Comparison of ENCODE assay signal across 22 cellular contexts in the genomic region with DNA sequence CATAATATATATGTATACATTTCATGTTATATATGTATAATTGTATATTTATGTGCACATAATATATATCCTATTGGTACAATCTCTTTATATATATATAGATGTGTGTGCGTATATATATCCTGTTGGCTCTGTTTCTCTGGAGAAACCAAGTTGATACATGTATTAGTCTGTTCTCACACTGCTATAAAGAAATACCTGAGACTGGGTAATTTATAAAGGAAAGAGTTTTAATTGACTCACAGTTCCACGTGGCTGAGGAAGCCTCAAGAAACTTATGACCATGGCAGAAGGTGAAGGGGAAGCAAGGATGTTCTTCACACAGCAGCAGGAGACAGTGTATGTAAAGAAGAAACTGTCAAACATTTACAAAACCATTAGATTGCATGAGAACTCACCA. TPM values are rescaled to one million over a fixed set of nuclear protein-coding genes. Genes with fewer than 3 reads are reported as not detected.
DNase-seq lines count a peak whose midpoint lies in the region; ATAC-seq, FAIRE-seq and TF ChIP-seq lines count a peak whose summit lies in the region.
"Had no signal": no experiment of that assay in that cellular context is flagged by ENCODE, and none has a peak within 500 bp of the region (broad histone marks: within the 10 kb centered on the region; RNA-seq: fewer than 3 reads in every experiment).

No MANE protein-coding gene starts in this region.

- H3K4me3 ChIP-seq in A549 (no peak overlapping the region), breast epithelium (no peak overlapping the region), left lung (no peak overlapping the region), spleen (no peak overlapping the region)
- H3K4me3 ChIP-seq: GM12878 had no signal

- H3K27ac ChIP-seq in A549, result peak overlapping the region; percentile 2 to 74; a peak in 3 of 6 replicates
- peak overlapping the region; percentile 80 to 82 for H3K27ac ChIP-seq in breast epithelium
- H3K27ac ChIP-seq in left lung, result peak overlapping the region; percentile 82
- peak overlapping the region in 7 of 8 donors; percentile 10 to 84 (median 79) for H3K27ac ChIP-seq in spleen

- no peaks in the 10 kb centered on the region for H3K36me3 Mint-ChIP-seq in activated naive CD8-positive, alpha-beta T cell treated with anti-CD3 and anti-CD28 coated beads, Interleukin-2, amount 50 U/mL, for 24 hours (ENCODE audit: low read depth)
- H3K36me3 Mint-ChIP-seq in activated CD8-positive, alpha-beta T cell treated with anti-CD3 and anti-CD28 coated beads for 36 hours (ENCODE audit: low read depth), result no peaks in the 10 kb centered on the region
- H3K36me3 Mint-ChIP-seq: CD4-positive, CD25-positive, alpha-beta regulatory T cell; stimulated activated naive B cell treated with anti-CD40 and anti-IgM and Interleukin-4, amounts not matched to agents 10 μg/mL and 1 μg/mL and 100 μg/mL, for 72 hours had no signal

- POLR2A ChIA-PET in A549 (lab: Yijun Ruan, JAX), result interaction anchor here (1.4 kb wide), 1 partner anchor 14 kb away, joined by 19 read pairs; a partner anchor contains a TSS
- POLR2A ChIA-PET in activated CD8-positive, alpha-beta T cell treated with anti-CD3 and anti-CD28 coated beads for 36 hours (lab: Charles Lee), result no interaction called here

- intact Hi-C loops in breast epithelium (cut with DNase I; ENCODE audit: low total_unique reads), result no loop called here
- intact Hi-C loops in left lung (cut with DNase I), result no loop called here
- intact Hi-C loops in spleen (cut with DNase I; ENCODE audit: low total_unique reads), result no loop called here
- intact Hi-C loops in activated CD8-positive, alpha-beta T cell treated with anti-CD3 and anti-CD28 coated beads for 36 hours (cut with micrococcal nuclease), result no loop called here

- TF ChIP-seq POLR2A in A549 (IDR thresholded peaks at IDR 0.05; ENCODE audit: low read length) (no peak), breast epithelium (IDR thresholded peaks at IDR 0.05) (no peak), spleen (IDR thresholded peaks at IDR 0.05) (no peak)

- H3K4me3 Mint-ChIP-seq in activated naive CD8-positive, alpha-beta T cell treated with anti-CD3 and anti-CD28 coated beads, Interleukin-2, amount 50 U/mL, for 24 hours, result no peak overlapping the region
- no peak overlapping the region for H3K4me3 Mint-ChIP-seq in activated CD8-positive, alpha-beta T cell treated with anti-CD3 and anti-CD28 coated beads for 36 hours
- H3K4me3 Mint-ChIP-seq: CD4-positive, CD25-positive, alpha-beta regulatory T cell; effector memory CD8-positive, alpha-beta T cell; H9; stimulated activated naive B cell treated with anti-CD40 and anti-IgM and Interleukin-4, amounts not matched to agents 10 μg/mL and 1 μg/mL and 100 μg/mL, for 72 hours had no signal

- peaks cover 7% of the 10 kb centered on the region for H3K27me3 Mint-ChIP-seq in activated naive CD8-positive, alpha-beta T cell treated with anti-CD3 and anti-CD28 coated beads, Interleukin-2, amount 50 U/mL, for 24 hours
- H3K27me3 Mint-ChIP-seq in activated CD8-positive, alpha-beta T cell treated with anti-CD3 and anti-CD28 coated beads for 36 hours, result peaks cover 6% of the 10 kb centered on the region

- no peak for TF ChIP-seq EP300 in A549 (IDR thresholded peaks at IDR 0.05)

- CTCF ChIA-PET in A549 (lab: Yijun Ruan, JAX), result interaction anchor here (0.7 to 1.2 kb wide), 2 partner anchors 15 to 206 kb away, joined by 3 read pairs; no protein-coding TSS in a partner anchor
- CTCF ChIA-PET in activated CD8-positive, alpha-beta T cell treated with anti-CD3 and anti-CD28 coated beads for 36 hours (lab: Charles Lee), result no interaction called here

- ATAC-seq in A549 (no peak), left lung (no peak), HG03108 (IDR thresholded peaks at IDR 0.05; ENCODE audit: unreplicated experiment) (no peak)
- ATAC-seq in activated naive CD8-positive, alpha-beta T cell treated with anti-CD3 and anti-CD28 coated beads, Interleukin-2, amount 50 U/mL, for 24 hours, result no peak
- no peak for ATAC-seq in activated CD8-positive, alpha-beta T cell treated with anti-CD3 and anti-CD28 coated beads for 36 hours
- ATAC-seq: effector memory CD8-positive, alpha-beta T cell; stimulated activated naive B cell treated with anti-CD40 and anti-IgM and Interleukin-4, amounts not matched to agents 10 μg/mL and 1 μg/mL and 100 μg/mL, for 72 hours had no signal

- WGBS in A549 (ENCODE audit: missing lambda C conversion rate), result 79% methylated on average over 2 of the region's 2 CpGs
- WGBS in spleen, 5 donors, result 54 to 83% (median 77%) methylated on average over 2 of the region's 2 CpGs

- no peaks in the 10 kb centered on the region for H3K9me3 Mint-ChIP-seq in activated naive CD8-positive, alpha-beta T cell treated with anti-CD3 and anti-CD28 coated beads, Interleukin-2, amount 50 U/mL, for 24 hours
- H3K9me3 Mint-ChIP-seq in activated CD8-positive, alpha-beta T cell treated with anti-CD3 and anti-CD28 coated beads for 36 hours, result no peaks in the 10 kb centered on the region
- H3K9me3 Mint-ChIP-seq: effector memory CD8-positive, alpha-beta T cell; stimulated activated naive B cell treated with anti-CD40 and anti-IgM and Interleukin-4, amounts not matched to agents 10 μg/mL and 1 μg/mL and 100 μg/mL, for 72 hours had no signal

- H3K4me1 ChIP-seq in A549 (peaks cover 29% of the 10 kb centered on the region), breast epithelium (peaks cover 0 to 4% of the 10 kb centered on the region in 2 donors), left lung (peaks cover 0 to 10% of the 10 kb centered on the region in 2 donors), spleen (peaks cover 0 to 32% (median 0%) of the 10 kb centered on the region in 6 donors)

- H3K27me3 ChIP-seq in breast epithelium (no peaks in the 10 kb centered on the region), left lung (no peaks in the 10 kb centered on the region), spleen (replicated peaks in 1 of 7) (no peaks in the 10 kb centered on the region)

- H3K36me3 ChIP-seq in breast epithelium, result no peaks in the 10 kb centered on the region
- no peaks in the 10 kb centered on the region for H3K36me3 ChIP-seq in left lung
- no peaks in the 10 kb centered on the region for H3K36me3 ChIP-seq in spleen

- no peak for FAIRE-seq in A549 (lab: Jason Lieb, UNC)
- FAIRE-seq: GM12878 had no signal

- DNase-seq in A549 (ENCODE audit: low read depth in 1 of 2, low spot score in 1 of 2), result no peak
- DNase-seq in breast epithelium (ENCODE audit: low spot score in 2 of 2), result no peak
- no peak for DNase-seq in left lung
- DNase-seq in spleen, result no peak
- DNase-seq in NCI-H2081 (lab: John Stamatoyannopoulos, UW), result no peak
- DNase-seq in activated naive CD8-positive, alpha-beta T cell treated with anti-CD3 and anti-CD28 coated beads, Interleukin-2, amount 50 U/mL, for 24 hours, result no peak
- no peak for DNase-seq in activated CD8-positive, alpha-beta T cell treated with anti-CD3 and anti-CD28 coated beads for 36 hours
- DNase-seq: activated CD4-positive, alpha-beta T cell treated with anti-CD3 and anti-CD28 coated beads, Interleukin-2, amount 50 U/mL, for 1 hour; activated gamma-delta T cell treated with Interleukin-2 at 50 U/mL for 16 hours; CD4-positive, CD25-positive, alpha-beta regulatory T cell; effector memory CD8-positive, alpha-beta T cell; GF-D8; H9; NCI-H1417; NCI-H524 treated with DMSO at 0.1 percent for 48 hours; SHP77 treated with DMSO at 0.1 percent for 48 hours; stimulated activated naive B cell treated with anti-CD40 and anti-IgM and Interleukin-4, amounts not matched to agents 10 μg/mL and 1 μg/mL and 100 μg/mL, for 72 hours had no signal

- TF ChIP-seq CTCF in A549 (IDR thresholded peaks at IDR 0.05), result no peak
- TF ChIP-seq CTCF in breast epithelium (IDR thresholded peaks at IDR 0.05), result no peak
- TF ChIP-seq CTCF in left lung (IDR thresholded peaks at IDR 0.05), result no peak
- TF ChIP-seq CTCF in spleen (IDR thresholded peaks at IDR 0.05 in 8 of 11, conservative IDR thresholded peaks at IDR 0.05 in 3 of 11), result no peak
- no peak for TF ChIP-seq CTCF in activated CD8-positive, alpha-beta T cell treated with anti-CD3 and anti-CD28 coated beads for 36 hours (IDR thresholded peaks at IDR 0.05)

- H3K4me1 Mint-ChIP-seq in activated naive CD8-positive, alpha-beta T cell treated with anti-CD3 and anti-CD28 coated beads, Interleukin-2, amount 50 U/mL, for 24 hours, result peaks cover 11% of the 10 kb centered on the region
- no peaks in the 10 kb centered on the region for H3K4me1 Mint-ChIP-seq in activated CD8-positive, alpha-beta T cell treated with anti-CD3 and anti-CD28 coated beads for 36 hours (ENCODE audit: low read depth)

- H3K27ac Mint-ChIP-seq in activated naive CD8-positive, alpha-beta T cell treated with anti-CD3 and anti-CD28 coated beads, Interleukin-2, amount 50 U/mL, for 24 hours, result no peak overlapping the region
- no peak overlapping the region for H3K27ac Mint-ChIP-seq in activated CD8-positive, alpha-beta T cell treated with anti-CD3 and anti-CD28 coated beads for 36 hours
- H3K27ac Mint-ChIP-seq: H9; stimulated activated naive B cell treated with anti-CD40 and anti-IgM and Interleukin-4, amounts not matched to agents 10 μg/mL and 1 μg/mL and 100 μg/mL, for 72 hours had no signal

- no peak for TF ChIP-seq RAD21 in A549 (conservative IDR thresholded peaks at IDR 0.05 in 1 of 2, IDR thresholded peaks at IDR 0.05 in 1 of 2)

- H3K9me3 ChIP-seq in A549 (0 out of 3 replicates have a peak, but pooled peaks cover 5% of the 10 kb centered on the region), breast epithelium (no peaks in the 10 kb centered on the region), left lung (no peaks in the 10 kb centered on the region), spleen (no peaks in the 10 kb centered on the region)

- H3K4me2 ChIP-seq in A549, result peak overlapping the region; percentile 89; the same call in 2 of the 3 replicates

RNA-seq across cellular contexts. Expression of a gene that starts 14.1 kb away (rescaled TPM):
- polyA plus RNA-seq in A549 (2011; rRNA removed) (136 and 179 TPM in 2 replicates), A549 (2017; fragmentation: RNase III; extraction: RNeasy Plus Mini Kit Qiagen cat#74134 plus additional on column Dnase treatment) (229 to 259 TPM (median 238 TPM) in 3 replicates), spleen (100 to 1,000 TPM; 199 to 272 (median 267) TPM)
- 417 and 498 TPM in 2 replicates for polyA plus RNA-seq in A549 (2012; cell fraction: cytosol; rRNA removed)
- 319 and 414 TPM in 2 replicates for polyA plus RNA-seq in A549 (2012; cell fraction: nucleus; rRNA removed)
- 217 and 218 TPM in 2 replicates for polyA minus RNA-seq in A549 (2011; rRNA and poly(A)+ RNA removed)
- total RNA-seq in breast epithelium (1,000 to 10,000 TPM in 1 of 3 donors, 100 to 1,000 TPM in 2; 498 to 1,982 (median 699) TPM), left lung (100 to 1,000 TPM; 628 to 714 TPM), spleen (1,000 to 10,000 TPM in 3 of 7 donors, 100 to 1,000 TPM in 4; 501 to 1,082 (median 830) TPM)
- total RNA-seq in activated CD8-positive, alpha-beta T cell treated with anti-CD3 and anti-CD28 coated beads for 36 hours, result 1 to 10 TPM in 1 of 2 experiments, under 1 TPM in 1; 0.72 to 1.2 TPM

RNA-seq across cellular contexts. Expression of a gene that starts 17.9 kb away (rescaled TPM):
- polyA plus RNA-seq in A549 (2011; rRNA removed) (not detected in 2 replicates), A549 (2017; fragmentation: RNase III; extraction: RNeasy Plus Mini Kit Qiagen cat#74134 plus additional on column Dnase treatment) (not detected in 3 replicates), spleen (not detected)
- polyA plus RNA-seq in A549 (2012; cell fraction: cytosol; rRNA removed), result not detected in 2 replicates
- polyA plus RNA-seq in A549 (2012; cell fraction: nucleus; rRNA removed), result not detected in 2 replicates
- not detected in 2 replicates for polyA minus RNA-seq in A549 (2011; rRNA and poly(A)+ RNA removed)
- total RNA-seq in breast epithelium (1 to 10 TPM in 1 of 3 donors, not detected in 2; 2.3 TPM), left lung (not detected), spleen (not detected)
- total RNA-seq in activated CD8-positive, alpha-beta T cell treated with anti-CD3 and anti-CD28 coated beads for 36 hours, result not detected
- total RNA-seq: CD4-positive, CD25-positive, alpha-beta regulatory T cell; cerebellum; GM12878; H9; mononuclear cell; T-helper 1 cell treated with Interleukin-12 subunit alpha and Interleukin-12 subunit beta and Interleukin-4 antibody, amounts not matched to agents 30 ng/mL and 1 ng/mL, for 36 hours had no signal
- polyA plus RNA-seq: CD4-positive, CD25-positive, alpha-beta regulatory T cell; GM12878 had no signal

RNA-seq across cellular contexts. Expression of a gene that starts 55.4 kb away (rescaled TPM):
- polyA plus RNA-seq in A549 (2011; rRNA removed) (not detected in 2 replicates), A549 (2017; fragmentation: RNase III; extraction: RNeasy Plus Mini Kit Qiagen cat#74134 plus additional on column Dnase treatment) (not detected in 3 replicates), spleen (not detected)
- not detected in 2 replicates for polyA plus RNA-seq in A549 (2012; cell fraction: cytosol; rRNA removed)
- not detected in 2 replicates for polyA plus RNA-seq in A549 (2012; cell fraction: nucleus; rRNA removed)
- polyA minus RNA-seq in A549 (2011; rRNA and poly(A)+ RNA removed), result not detected in 2 replicates
- total RNA-seq in breast epithelium (not detected), left lung (not detected), spleen (not detected)
- not detected for total RNA-seq in activated CD8-positive, alpha-beta T cell treated with anti-CD3 and anti-CD28 coated beads for 36 hours
- total RNA-seq: CD4-positive, CD25-positive, alpha-beta regulatory T cell; cerebellum; GM12878; H9; mononuclear cell; T-helper 1 cell treated with Interleukin-12 subunit alpha and Interleukin-12 subunit beta and Interleukin-4 antibody, amounts not matched to agents 30 ng/mL and 1 ng/mL, for 36 hours had no signal
- polyA plus RNA-seq: CD4-positive, CD25-positive, alpha-beta regulatory T cell; GM12878 had no signal

Comparison
In these comparisons a context has a peak if more than half of its experiments do, and no peak if none do; other contexts are left out.
1. RNA of a gene that starts 14.1 kb away (total RNA-seq): 501 to 1,082 TPM in spleen, 628 to 714 TPM in left lung and 498 to 1,982 TPM in breast epithelium; 0.72 to 1.2 TPM in activated CD8-positive, alpha-beta T cell treated with anti-CD3 and anti-CD28 coated beads for 36 hours; every median in the first group is over 100 times any median in the second.
2. Peak in every context shown above with its lines, with median percentiles within 50 percentile points of each other: H3K27ac ChIP-seq.